In the genomic region with DNA sequence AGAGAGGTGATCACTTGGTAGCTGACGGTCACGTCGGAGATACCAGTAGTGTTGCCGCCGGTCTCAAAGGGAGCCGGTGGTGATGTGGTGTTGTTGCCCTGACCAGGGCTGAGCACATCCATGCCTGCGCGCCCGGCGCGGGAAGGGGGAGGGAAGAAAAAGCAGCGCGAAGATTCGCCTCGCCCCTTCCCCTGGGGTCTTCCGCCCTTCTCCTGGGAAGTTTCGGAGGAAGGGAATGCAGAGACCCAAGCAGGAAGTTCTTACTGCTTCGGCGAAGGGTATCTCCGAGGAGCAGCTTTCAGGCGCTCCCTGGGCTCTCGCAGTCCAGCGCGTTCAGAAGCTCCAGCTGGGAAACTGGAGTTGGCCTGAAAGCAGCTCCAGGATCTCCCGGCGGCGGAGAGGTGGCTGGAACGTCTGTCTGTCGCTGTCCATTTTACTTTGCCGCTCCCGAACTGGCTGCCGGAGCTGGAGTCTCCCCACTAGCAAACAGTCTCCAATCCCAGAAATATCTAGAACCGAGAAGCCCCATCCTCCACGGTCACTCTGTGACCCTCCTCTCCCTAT, we compare ENCODE assay signal across 23 cellular contexts. TPM values are rescaled to one million over a fixed set of nuclear protein-coding genes. Genes with fewer than 3 reads are reported as not detected.
DNase-seq lines count a peak whose midpoint lies in the region; ATAC-seq, FAIRE-seq and TF ChIP-seq lines count a peak whose summit lies in the region.
"Had no signal": no experiment of that assay in that cellular context is flagged by ENCODE, and none has a peak within 500 bp of the region (broad histone marks: within the 10 kb centered on the region; RNA-seq: fewer than 3 reads in every experiment).

No MANE protein-coding gene starts in this region.

- TF ChIP-seq POLR2A in upper lobe of left lung (IDR thresholded peaks at IDR 0.05): no peak

- WGBS in upper lobe of left lung, 2 donors: 3 to 4% methylated on average over 20 to 34 of the region's 34 CpGs

- DNase-seq in NCI-H2227 (lab: John Stamatoyannopoulos, UW; ENCODE audit: unreplicated experiment): peak; percentile 1
- no peak for DNase-seq in NCI-H2227 treated with DMSO at 0.1 percent for 48 hours (lab: John Stamatoyannopoulos, UW)
- DNase-seq in astrocyte of the hippocampus (ENCODE audit: low read depth, low spot score): peak; percentile 19
- peak; percentile 45 for DNase-seq in kidney
- peak in 1 of 2 donors; percentile 69 for DNase-seq in upper lobe of left lung
- DNase-seq in ACHN: no peak
- DNase-seq in mucosa of gallbladder (ENCODE audit: low spot score): no peak
- DNase-seq: activated gamma-delta T cell; CD4-positive, CD25-positive, alpha-beta regulatory T cell; EL; HCEC 1CT; immature natural killer cell; IMR-90; NCI-H1092; NCI-H226; stimulated activated naive B cell treated with anti-CD40 and anti-IgM and Interleukin-4, amounts not matched to agents 10 μg/mL and 1 μg/mL and 100 μg/mL, for 72 hours had no signal

- no peak for TF ChIP-seq CTCF in kidney (IDR thresholded peaks at IDR 0.05; ENCODE audit: borderline replicate concordance, extremely low read depth, insufficient read depth)
- no peak for TF ChIP-seq CTCF in upper lobe of left lung (IDR thresholded peaks at IDR 0.05)

- H3K27me3 ChIP-seq in upper lobe of left lung: peaks cover 0 to 22% (median 10%) of the 10 kb centered on the region in 4 donors
- H3K27me3 ChIP-seq: ascending aorta had no signal

- intact Hi-C loops in kidney (cut with DNase I): no loop called here

- no peaks in the 10 kb centered on the region for H3K9me3 ChIP-seq in kidney (ENCODE audit: control insufficient read depth in 1 of 2, low read length in 2 of 2)
- peaks cover 0 to 12% (median 0%) of the 10 kb centered on the region in 4 donors for H3K9me3 ChIP-seq in upper lobe of left lung
- H3K9me3 ChIP-seq: ascending aorta had no signal

- no peaks in the 10 kb centered on the region for H3K36me3 ChIP-seq in kidney (ENCODE audit: control insufficient read depth in 1 of 2, insufficient read depth in 2 of 2, low read length in 2 of 2)
- H3K36me3 ChIP-seq in upper lobe of left lung: no peaks in the 10 kb centered on the region
- H3K36me3 ChIP-seq: ascending aorta had no signal

- H3K9ac ChIP-seq in kidney (ENCODE audit: low read length in 2 of 2): no peak overlapping the region

- peak; percentile 8 to 26 for ATAC-seq in upper lobe of left lung (ENCODE audit: low FRiP score in 2 of 2)
- no peak for ATAC-seq in HG03108 (IDR thresholded peaks at IDR 0.05; ENCODE audit: unreplicated experiment)
- ATAC-seq: stimulated activated naive B cell treated with anti-CD40 and anti-IgM and Interleukin-4, amounts not matched to agents 10 μg/mL and 1 μg/mL and 100 μg/mL, for 72 hours had no signal

- no peaks in the 10 kb centered on the region for H3K4me1 ChIP-seq in kidney (ENCODE audit: control insufficient read depth in 1 of 2, insufficient read depth in 1 of 2, low read depth in 1 of 2, low read length in 2 of 2)
- no peaks in the 10 kb centered on the region for H3K4me1 ChIP-seq in upper lobe of left lung
- H3K4me1 ChIP-seq: ascending aorta had no signal

- no peak overlapping the region for H3K27ac ChIP-seq in kidney (ENCODE audit: low read depth in 2 of 2, low read length in 2 of 2)
- no peak overlapping the region for H3K27ac ChIP-seq in upper lobe of left lung
- H3K27ac ChIP-seq: ascending aorta had no signal

- no peak for FAIRE-seq in kidney (lab: Jason Lieb, UNC)
- FAIRE-seq: A204.1, GM12891 had no signal

- TF ChIP-seq EP300 in upper lobe of left lung (IDR thresholded peaks at IDR 0.05): no peak

- in situ Hi-C loops in ACHN (cut with HindIII; ENCODE audit: low pct_ligation_motif_present, low pct_unique_long_range_greater_than_20kb, low sequenced_read_pairs): no loop called here

- no peak overlapping the region for H3K4me3 ChIP-seq in kidney (ENCODE audit: low read length in 2 of 2)
- no peak overlapping the region for H3K4me3 ChIP-seq in upper lobe of left lung
- H3K4me3 ChIP-seq: ascending aorta had no signal

RNA-seq across cellular contexts. Expression of a gene that starts 0.6 kb away (rescaled TPM):
- total RNA-seq in kidney (not detected), upper lobe of left lung (under 1 TPM in 1 of 6 donors, not detected in 5; 0.55 TPM), mucosa of gallbladder (not detected)
- polyA plus RNA-seq in kidney (ENCODE audit: insufficient read depth, low read depth, low replicate concordance): not detected
- total RNA-seq: ascending aorta; CD4-positive, CD25-positive, alpha-beta regulatory T cell; dermis microvascular lymphatic vessel endothelial cell; IMR-90; mesenteric fat pad; skeletal muscle tissue had no signal
- polyA plus RNA-seq: CD4-positive, CD25-positive, alpha-beta regulatory T cell; immature natural killer cell; IMR-90 had no signal

Comparison
In these comparisons a context has a peak if more than half of its experiments do, and no peak if none do; other contexts are left out.
1. DNase-seq: peak in NCI-H2227 (single experiment), astrocyte of the hippocampus (single experiment) and kidney (single experiment); none in NCI-H2227 treated with DMSO at 0.1 percent for 48 hours (single experiment), ACHN (single experiment) and mucosa of gallbladder (single experiment).